Comparison of ENCODE assay signal across 15 cellular contexts in genomic region chr11:26849009-26849408, GRCh38.
DNase-seq lines count a peak whose midpoint lies in the region; ATAC-seq and TF ChIP-seq lines count a peak whose summit lies in the region.
"Had no signal": no experiment of that assay in that cellular context is flagged by ENCODE, and none has a peak within 500 bp of the region (broad histone marks: within the 10 kb centered on the region; RNA-seq: fewer than 3 reads in every experiment).

No MANE protein-coding gene starts in this region.

- H3K27me3 ChIP-seq in ascending aorta = no peaks in the 10 kb centered on the region
- H3K27me3 ChIP-seq in left ventricle myocardium inferior (ENCODE audit: low read depth) = no peaks in the 10 kb centered on the region

- H3K4me1 ChIP-seq in ascending aorta (peaks cover 3 to 49% of the 10 kb centered on the region in 2 donors), left ventricle myocardium inferior (no peaks in the 10 kb centered on the region)

- H3K4me3 ChIP-seq in ascending aorta (no peak overlapping the region), left ventricle myocardium inferior (no peak overlapping the region)

- DNase-seq in GM03348 (ENCODE audit: low spot score) = peak; percentile 10
- DNase-seq in ascending aorta (ENCODE audit: low spot score in 2 of 2) = peak in 1 of 2 donors; percentile 68
- DNase-seq in left ventricle myocardium inferior = peak; percentile 63
- peak; percentile 63 for DNase-seq in sciatic nerve (ENCODE audit: low spot score)
- DNase-seq in DMS153 (lab: John Stamatoyannopoulos, UW) = no peak
- DNase-seq in NCI-H82 treated with DMSO at 0.1 percent for 48 hours (lab: John Stamatoyannopoulos, UW; ENCODE audit: unreplicated experiment) = no peak
- DNase-seq: activated CD8-positive, alpha-beta memory T cell treated with anti-CD3 and anti-CD28 coated beads, Interleukin-2, amount 10 ng/mL, durations not matched to agents 7 days and 5 days; activated naive CD4-positive, alpha-beta T cell treated with anti-CD3 and anti-CD28 coated beads, Interleukin-2, amount 10 ng/mL, durations not matched to agents 7 days and 5 days; NCI-H2081 treated with DMSO at 0.1 percent for 48 hours; stimulated activated CD4-positive, alpha-beta T cell treated with anti-CD3 and anti-CD28 coated beads, Interleukin-1b, Interleukin-23, amount 100 ng/mL, for 48 hours; SW 1271 had no signal

- H3K9me3 ChIP-seq in ascending aorta = no peaks in the 10 kb centered on the region
- no peaks in the 10 kb centered on the region for H3K9me3 ChIP-seq in left ventricle myocardium inferior (replicated peaks)

- peak; percentile 82 for ATAC-seq in sciatic nerve
- ATAC-seq in HG02973 (IDR thresholded peaks at IDR 0.05; ENCODE audit: unreplicated experiment) = no peak
- ATAC-seq in GM19467 (IDR thresholded peaks at IDR 0.05; ENCODE audit: unreplicated experiment) = no peak
- ATAC-seq: activated CD8-positive, alpha-beta memory T cell treated with anti-CD3 and anti-CD28 coated beads, Interleukin-2, amount 10 ng/mL, durations not matched to agents 7 days and 5 days; WTC11 had no signal

- intact Hi-C loops in ascending aorta (cut with DNase I) (loop anchor here (10.0 kb wide), 1 partner anchor 626 kb away; the partner anchor contains the start of gene LGR4), left ventricle myocardium inferior (cut with micrococcal nuclease) (no loop called here), sciatic nerve (cut with DNase I) (no loop called here)

- H3K27ac ChIP-seq in ascending aorta = peak overlapping the region; percentile 94 to 96
- H3K27ac ChIP-seq in left ventricle myocardium inferior (replicated peaks) = peak overlapping the region; percentile 77
- H3K27ac ChIP-seq: epithelial cell of prostate had no signal

- H3K36me3 ChIP-seq in ascending aorta (no peaks in the 10 kb centered on the region), left ventricle myocardium inferior (no peaks in the 10 kb centered on the region)

- TF ChIP-seq CTCF in ascending aorta (IDR thresholded peaks at IDR 0.05) = no peak
- no peak for TF ChIP-seq CTCF in left ventricle myocardium inferior (IDR thresholded peaks at IDR 0.05; ENCODE audit: borderline replicate concordance)

Comparison
In these comparisons a context has a peak if more than half of its experiments do, and no peak if none do; other contexts are left out.
1. DNase-seq: peak in GM03348 (single experiment), left ventricle myocardium inferior (single experiment) and sciatic nerve (single experiment); none in DMS153 (single experiment) and NCI-H82 treated with DMSO at 0.1 percent for 48 hours (single experiment).